ENCODE assay signal across 16 cellular contexts in genomic region chr4:185833055-185833598, GRCh38.
A peak's percentile ranks its signal among the peaks of the same experiment; 100 is the strongest.
DNase-seq lines count a peak whose midpoint lies in the region; ATAC-seq and TF ChIP-seq lines count a peak whose summit lies in the region.
"Had no signal": no experiment of that assay in that cellular context is flagged by ENCODE, and none has a peak within 500 bp of the region (broad histone marks: within the 10 kb centered on the region; RNA-seq: fewer than 3 reads in every experiment).

No MANE protein-coding gene starts in this region.

- TF ChIP-seq CTCF in astrocyte of the spinal cord (IDR thresholded peaks at IDR 0.05; ENCODE audit: low read depth, low read length) (no peak), retinal pigment epithelial cell (conservative IDR thresholded peaks at IDR 0.05; ENCODE audit: low read depth, low read length) (no peak)

- H3K4me3 ChIP-seq in astrocyte of the spinal cord (ENCODE audit: low read depth, low read length) (no peak overlapping the region), retinal pigment epithelial cell (ENCODE audit: low read length) (no peak overlapping the region)
- H3K4me3 ChIP-seq: skin epidermis had no signal

- in situ Hi-C loops in astrocyte of the spinal cord (cut with HindIII; ENCODE audit: low sequenced_read_pairs): no loop called here

- DNase-seq in HK-2 (ENCODE audit: unreplicated experiment) (peak; percentile 24), astrocyte of the spinal cord (ENCODE audit: low read depth, low spot score) (peak; percentile 33), iris pigment epithelial cell (ENCODE audit: low read depth) (peak; percentile 66), retinal pigment epithelial cell (ENCODE audit: low read depth) (peak; percentile 99)
- DNase-seq in stimulated activated CD4-positive, alpha-beta T cell treated with anti-CD3 and anti-CD28 coated beads, Interleukin-12 subunit alpha, Interleukin-12 subunit beta, amount 100 ng/mL, for 4 hours: no peak
- DNase-seq: activated naive CD4-positive, alpha-beta T cell treated with Interleukin-2 at 50 U/mL for 16 hours; CD8-positive, alpha-beta memory T cell; immature natural killer cell; Karpas-422; NCI-H187 treated with DMSO at 0.1 percent for 48 hours; NCI-H774; nephron progenitor cell; SIG-M5 had no signal

- no peak for ATAC-seq in HG03457 (IDR thresholded peaks at IDR 0.05; ENCODE audit: unreplicated experiment)
- no peak for ATAC-seq in GM19035 (IDR thresholded peaks at IDR 0.05; ENCODE audit: unreplicated experiment)
